1 cellular context compared by ENCODE assay signal in the genomic region with DNA sequence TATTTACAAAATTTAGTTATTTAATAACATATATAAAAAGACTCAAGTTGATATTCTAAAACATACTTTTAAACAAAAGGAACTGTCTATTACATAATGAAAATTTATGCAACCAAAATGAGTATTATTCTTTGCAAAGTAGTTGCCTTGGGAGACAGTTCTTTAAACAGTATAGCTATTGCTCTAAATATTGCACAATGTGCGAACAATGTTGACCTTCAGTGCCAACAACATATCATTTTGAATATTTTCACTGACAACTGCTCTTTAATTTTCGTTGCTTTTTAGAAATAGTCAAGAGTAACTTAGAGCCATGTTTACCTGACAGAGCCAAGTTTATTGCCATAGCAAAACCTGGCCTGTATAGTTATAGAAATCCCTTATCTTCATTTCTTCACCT.
A peak's percentile ranks its signal among the peaks of the same experiment; 100 is the strongest.
TF ChIP-seq lines count a peak whose summit lies in the region.

No MANE protein-coding gene starts in this region.

TF ChIP-seq in IMR-90, 13 proteins besides CTCF, POLR2A, EP300 and RAD21 (continued from another document):
- peak; percentile 78 for TF ChIP-seq CEBPB (IDR thresholded peaks at IDR 0.05; ENCODE audit: low read depth, low read length)
